ENCODE assay signal across 2 cellular contexts in the genomic region with DNA sequence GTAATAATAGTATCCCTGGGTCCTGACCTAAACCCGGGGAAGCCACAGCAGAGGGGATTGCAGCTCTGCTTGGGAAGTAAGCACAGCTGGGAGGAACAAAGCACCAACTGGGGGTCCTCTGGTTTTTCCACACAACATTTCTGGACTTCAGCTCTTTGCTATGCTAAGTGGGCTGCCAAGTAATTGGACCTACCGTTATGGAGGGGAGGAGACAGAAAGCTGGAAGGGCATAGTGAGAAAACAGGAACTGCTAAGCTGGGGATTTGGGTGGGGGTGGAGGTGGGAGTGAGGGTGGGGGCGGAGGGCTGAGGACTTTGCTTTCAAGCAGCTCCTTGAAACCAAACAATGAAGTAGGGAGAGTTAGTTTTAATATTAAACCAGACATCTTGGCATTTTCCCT.
TF ChIP-seq lines count a peak whose summit lies in the region.

No MANE protein-coding gene starts in this region.

TF ChIP-seq in GM23338, 12 proteins besides CTCF, POLR2A, EP300 and RAD21 (continues in another document):
- TF ChIP-seq STAT1 (IDR thresholded peaks at IDR 0.05; ENCODE audit: unreplicated experiment), result no peak
- no peak for TF ChIP-seq NANOG (IDR thresholded peaks at IDR 0.05; ENCODE audit: borderline replicate concordance)
- TF ChIP-seq JUNB (IDR thresholded peaks at IDR 0.05; ENCODE audit: unreplicated experiment), result no peak
- TF ChIP-seq, protein P1, sequence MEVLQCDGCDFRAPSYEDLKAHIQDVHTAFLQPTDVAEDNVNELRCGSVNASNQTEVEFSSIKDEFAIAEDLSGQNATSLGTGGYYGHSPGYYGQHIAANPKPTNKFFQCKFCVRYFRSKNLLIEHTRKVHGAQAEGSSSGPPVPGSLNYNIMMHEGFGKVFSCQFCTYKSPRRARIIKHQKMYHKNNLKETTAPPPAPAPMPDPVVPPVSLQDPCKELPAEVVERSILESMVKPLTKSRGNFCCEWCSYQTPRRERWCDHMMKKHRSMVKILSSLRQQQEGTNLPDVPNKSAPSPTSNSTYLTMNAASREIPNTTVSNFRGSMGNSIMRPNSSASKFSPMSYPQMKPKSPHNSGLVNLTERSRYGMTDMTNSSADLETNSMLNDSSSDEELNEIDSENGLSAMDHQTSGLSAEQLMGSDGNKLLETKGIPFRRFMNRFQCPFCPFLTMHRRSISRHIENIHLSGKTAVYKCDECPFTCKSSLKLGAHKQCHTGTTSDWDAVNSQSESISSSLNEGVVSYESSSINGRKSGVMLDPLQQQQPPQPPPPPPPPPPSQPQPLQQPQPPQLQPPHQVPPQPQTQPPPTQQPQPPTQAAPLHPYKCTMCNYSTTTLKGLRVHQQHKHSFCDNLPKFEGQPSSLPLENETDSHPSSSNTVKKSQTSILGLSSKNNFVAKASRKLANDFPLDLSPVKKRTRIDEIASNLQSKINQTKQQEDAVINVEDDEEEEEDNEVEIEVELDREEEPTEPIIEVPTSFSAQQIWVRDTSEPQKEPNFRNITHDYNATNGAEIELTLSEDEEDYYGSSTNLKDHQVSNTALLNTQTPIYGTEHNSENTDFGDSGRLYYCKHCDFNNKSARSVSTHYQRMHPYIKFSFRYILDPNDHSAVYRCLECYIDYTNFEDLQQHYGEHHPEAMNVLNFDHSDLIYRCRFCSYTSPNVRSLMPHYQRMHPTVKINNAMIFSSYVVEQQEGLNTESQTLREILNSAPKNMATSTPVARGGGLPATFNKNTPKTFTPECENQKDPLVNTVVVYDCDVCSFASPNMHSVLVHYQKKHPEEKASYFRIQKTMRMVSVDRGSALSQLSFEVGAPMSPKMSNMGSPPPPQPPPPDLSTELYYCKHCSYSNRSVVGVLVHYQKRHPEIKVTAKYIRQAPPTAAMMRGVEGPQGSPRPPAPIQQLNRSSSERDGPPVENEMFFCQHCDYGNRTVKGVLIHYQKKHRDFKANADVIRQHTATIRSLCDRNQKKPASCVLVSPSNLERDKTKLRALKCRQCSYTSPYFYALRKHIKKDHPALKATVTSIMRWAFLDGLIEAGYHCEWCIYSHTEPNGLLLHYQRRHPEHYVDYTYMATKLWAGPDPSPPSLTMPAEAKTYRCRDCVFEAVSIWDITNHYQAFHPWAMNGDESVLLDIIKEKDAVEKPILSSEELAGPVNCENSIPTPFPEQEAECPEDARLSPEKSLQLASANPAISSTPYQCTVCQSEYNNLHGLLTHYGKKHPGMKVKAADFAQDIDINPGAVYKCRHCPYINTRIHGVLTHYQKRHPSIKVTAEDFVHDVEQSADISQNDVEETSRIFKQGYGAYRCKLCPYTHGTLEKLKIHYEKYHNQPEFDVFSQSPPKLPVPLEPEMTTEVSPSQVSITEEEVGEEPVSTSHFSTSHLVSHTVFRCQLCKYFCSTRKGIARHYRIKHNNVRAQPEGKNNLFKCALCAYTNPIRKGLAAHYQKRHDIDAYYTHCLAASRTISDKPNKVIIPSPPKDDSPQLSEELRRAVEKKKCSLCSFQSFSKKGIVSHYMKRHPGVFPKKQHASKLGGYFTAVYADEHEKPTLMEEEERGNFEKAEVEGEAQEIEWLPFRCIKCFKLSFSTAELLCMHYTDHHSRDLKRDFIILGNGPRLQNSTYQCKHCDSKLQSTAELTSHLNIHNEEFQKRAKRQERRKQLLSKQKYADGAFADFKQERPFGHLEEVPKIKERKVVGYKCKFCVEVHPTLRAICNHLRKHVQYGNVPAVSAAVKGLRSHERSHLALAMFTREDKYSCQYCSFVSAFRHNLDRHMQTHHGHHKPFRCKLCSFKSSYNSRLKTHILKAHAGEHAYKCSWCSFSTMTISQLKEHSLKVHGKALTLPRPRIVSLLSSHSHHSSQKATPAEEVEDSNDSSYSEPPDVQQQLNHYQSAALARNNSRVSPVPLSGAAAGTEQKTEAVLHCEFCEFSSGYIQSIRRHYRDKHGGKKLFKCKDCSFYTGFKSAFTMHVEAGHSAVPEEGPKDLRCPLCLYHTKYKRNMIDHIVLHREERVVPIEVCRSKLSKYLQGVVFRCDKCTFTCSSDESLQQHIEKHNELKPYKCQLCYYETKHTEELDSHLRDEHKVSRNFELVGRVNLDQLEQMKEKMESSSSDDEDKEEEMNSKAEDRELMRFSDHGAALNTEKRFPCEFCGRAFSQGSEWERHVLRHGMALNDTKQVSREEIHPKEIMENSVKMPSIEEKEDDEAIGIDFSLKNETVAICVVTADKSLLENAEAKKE (CRISPR knock-in tag; IDR thresholded peaks at IDR 0.05), result no peak
- TF ChIP-seq CREB1 (CRISPR knock-in tag; IDR thresholded peaks at IDR 0.05; ENCODE audit: low read depth), result no peak
- TF ChIP-seq, protein P2, sequence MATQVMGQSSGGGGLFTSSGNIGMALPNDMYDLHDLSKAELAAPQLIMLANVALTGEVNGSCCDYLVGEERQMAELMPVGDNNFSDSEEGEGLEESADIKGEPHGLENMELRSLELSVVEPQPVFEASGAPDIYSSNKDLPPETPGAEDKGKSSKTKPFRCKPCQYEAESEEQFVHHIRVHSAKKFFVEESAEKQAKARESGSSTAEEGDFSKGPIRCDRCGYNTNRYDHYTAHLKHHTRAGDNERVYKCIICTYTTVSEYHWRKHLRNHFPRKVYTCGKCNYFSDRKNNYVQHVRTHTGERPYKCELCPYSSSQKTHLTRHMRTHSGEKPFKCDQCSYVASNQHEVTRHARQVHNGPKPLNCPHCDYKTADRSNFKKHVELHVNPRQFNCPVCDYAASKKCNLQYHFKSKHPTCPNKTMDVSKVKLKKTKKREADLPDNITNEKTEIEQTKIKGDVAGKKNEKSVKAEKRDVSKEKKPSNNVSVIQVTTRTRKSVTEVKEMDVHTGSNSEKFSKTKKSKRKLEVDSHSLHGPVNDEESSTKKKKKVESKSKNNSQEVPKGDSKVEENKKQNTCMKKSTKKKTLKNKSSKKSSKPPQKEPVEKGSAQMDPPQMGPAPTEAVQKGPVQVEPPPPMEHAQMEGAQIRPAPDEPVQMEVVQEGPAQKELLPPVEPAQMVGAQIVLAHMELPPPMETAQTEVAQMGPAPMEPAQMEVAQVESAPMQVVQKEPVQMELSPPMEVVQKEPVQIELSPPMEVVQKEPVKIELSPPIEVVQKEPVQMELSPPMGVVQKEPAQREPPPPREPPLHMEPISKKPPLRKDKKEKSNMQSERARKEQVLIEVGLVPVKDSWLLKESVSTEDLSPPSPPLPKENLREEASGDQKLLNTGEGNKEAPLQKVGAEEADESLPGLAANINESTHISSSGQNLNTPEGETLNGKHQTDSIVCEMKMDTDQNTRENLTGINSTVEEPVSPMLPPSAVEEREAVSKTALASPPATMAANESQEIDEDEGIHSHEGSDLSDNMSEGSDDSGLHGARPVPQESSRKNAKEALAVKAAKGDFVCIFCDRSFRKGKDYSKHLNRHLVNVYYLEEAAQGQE (IDR thresholded peaks at IDR 0.05; ENCODE audit: unreplicated experiment), result no peak
- TF ChIP-seq, protein P3, sequence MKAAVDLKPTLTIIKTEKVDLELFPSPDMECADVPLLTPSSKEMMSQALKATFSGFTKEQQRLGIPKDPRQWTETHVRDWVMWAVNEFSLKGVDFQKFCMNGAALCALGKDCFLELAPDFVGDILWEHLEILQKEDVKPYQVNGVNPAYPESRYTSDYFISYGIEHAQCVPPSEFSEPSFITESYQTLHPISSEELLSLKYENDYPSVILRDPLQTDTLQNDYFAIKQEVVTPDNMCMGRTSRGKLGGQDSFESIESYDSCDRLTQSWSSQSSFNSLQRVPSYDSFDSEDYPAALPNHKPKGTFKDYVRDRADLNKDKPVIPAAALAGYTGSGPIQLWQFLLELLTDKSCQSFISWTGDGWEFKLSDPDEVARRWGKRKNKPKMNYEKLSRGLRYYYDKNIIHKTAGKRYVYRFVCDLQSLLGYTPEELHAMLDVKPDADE (IDR thresholded peaks at IDR 0.05), result no peak
- TF ChIP-seq EZH2 (IDR thresholded peaks at IDR 0.05; ENCODE audit: low read depth, unreplicated experiment), result no peak
- no peak for TF ChIP-seq EZH2phosphoT487 (IDR thresholded peaks at IDR 0.05; ENCODE audit: unreplicated experiment)
- TF ChIP-seq ZNF114 (CRISPR knock-in tag; IDR thresholded peaks at IDR 0.05), result no peak

TF ChIP-seq in H1, 55 proteins besides CTCF, POLR2A, EP300 and RAD21:
- TF ChIP-seq CREB1 (IDR thresholded peaks at IDR 0.05) (no peak), GABPA (IDR thresholded peaks at IDR 0.05; ENCODE audit: borderline replicate concordance, insufficient read depth, low read length) (no peak), GTF2F1 (IDR thresholded peaks at IDR 0.05; ENCODE audit: borderline replicate concordance, low read depth, low read length) (no peak), ASH2L (IDR thresholded peaks at IDR 0.05; ENCODE audit: low read length) (no peak), BACH1 (IDR thresholded peaks at IDR 0.05; ENCODE audit: low read length) (no peak), EGR1 (IDR thresholded peaks at IDR 0.05; ENCODE audit: borderline replicate concordance, low read depth, low read length) (no peak), RNF2 (IDR thresholded peaks at IDR 0.05; ENCODE audit: borderline replicate concordance, low read depth, low read length, missing control alignments, poor library complexity, severe bottlenecking) (no peak), JUND (IDR thresholded peaks at IDR 0.05; ENCODE audit: low read length) (no peak), SP1 (IDR thresholded peaks at IDR 0.05; ENCODE audit: low read depth, low read length) (no peak), NANOG (IDR thresholded peaks at IDR 0.05; ENCODE audit: insufficient read depth, low read depth, low read length, poor library complexity, severe bottlenecking) (no peak), POU5F1 (IDR thresholded peaks at IDR 0.05; ENCODE audit: low read depth, low read length) (no peak), BRCA1 (IDR thresholded peaks at IDR 0.05; ENCODE audit: low read depth, low read length) (no peak), TEAD4 (IDR thresholded peaks at IDR 0.05; ENCODE audit: low read depth, low read length) (no peak), CTBP2 (IDR thresholded peaks at IDR 0.05; ENCODE audit: borderline replicate concordance, insufficient read depth, insufficient read length, low read length) (no peak), SIX5 (IDR thresholded peaks at IDR 0.05; ENCODE audit: low read depth, low read length) (no peak), SIRT6 (IDR thresholded peaks at IDR 0.05; ENCODE audit: low read length) (no peak), KDM1A (IDR thresholded peaks at IDR 0.05; ENCODE audit: borderline replicate concordance, low read length) (no peak), HDAC6 (IDR thresholded peaks at IDR 0.05; ENCODE audit: low read depth, low read length) (no peak)
- TF ChIP-seq, protein P4, sequence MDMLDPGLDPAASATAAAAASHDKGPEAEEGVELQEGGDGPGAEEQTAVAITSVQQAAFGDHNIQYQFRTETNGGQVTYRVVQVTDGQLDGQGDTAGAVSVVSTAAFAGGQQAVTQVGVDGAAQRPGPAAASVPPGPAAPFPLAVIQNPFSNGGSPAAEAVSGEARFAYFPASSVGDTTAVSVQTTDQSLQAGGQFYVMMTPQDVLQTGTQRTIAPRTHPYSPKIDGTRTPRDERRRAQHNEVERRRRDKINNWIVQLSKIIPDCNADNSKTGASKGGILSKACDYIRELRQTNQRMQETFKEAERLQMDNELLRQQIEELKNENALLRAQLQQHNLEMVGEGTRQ (IDR thresholded peaks at IDR 0.05; ENCODE audit: low read length), result no peak
- TF ChIP-seq, protein P5, sequence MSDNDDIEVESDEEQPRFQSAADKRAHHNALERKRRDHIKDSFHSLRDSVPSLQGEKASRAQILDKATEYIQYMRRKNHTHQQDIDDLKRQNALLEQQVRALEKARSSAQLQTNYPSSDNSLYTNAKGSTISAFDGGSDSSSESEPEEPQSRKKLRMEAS (IDR thresholded peaks at IDR 0.05), result no peak
